ENCODE assay signal across 1 cellular context in the genomic region with DNA sequence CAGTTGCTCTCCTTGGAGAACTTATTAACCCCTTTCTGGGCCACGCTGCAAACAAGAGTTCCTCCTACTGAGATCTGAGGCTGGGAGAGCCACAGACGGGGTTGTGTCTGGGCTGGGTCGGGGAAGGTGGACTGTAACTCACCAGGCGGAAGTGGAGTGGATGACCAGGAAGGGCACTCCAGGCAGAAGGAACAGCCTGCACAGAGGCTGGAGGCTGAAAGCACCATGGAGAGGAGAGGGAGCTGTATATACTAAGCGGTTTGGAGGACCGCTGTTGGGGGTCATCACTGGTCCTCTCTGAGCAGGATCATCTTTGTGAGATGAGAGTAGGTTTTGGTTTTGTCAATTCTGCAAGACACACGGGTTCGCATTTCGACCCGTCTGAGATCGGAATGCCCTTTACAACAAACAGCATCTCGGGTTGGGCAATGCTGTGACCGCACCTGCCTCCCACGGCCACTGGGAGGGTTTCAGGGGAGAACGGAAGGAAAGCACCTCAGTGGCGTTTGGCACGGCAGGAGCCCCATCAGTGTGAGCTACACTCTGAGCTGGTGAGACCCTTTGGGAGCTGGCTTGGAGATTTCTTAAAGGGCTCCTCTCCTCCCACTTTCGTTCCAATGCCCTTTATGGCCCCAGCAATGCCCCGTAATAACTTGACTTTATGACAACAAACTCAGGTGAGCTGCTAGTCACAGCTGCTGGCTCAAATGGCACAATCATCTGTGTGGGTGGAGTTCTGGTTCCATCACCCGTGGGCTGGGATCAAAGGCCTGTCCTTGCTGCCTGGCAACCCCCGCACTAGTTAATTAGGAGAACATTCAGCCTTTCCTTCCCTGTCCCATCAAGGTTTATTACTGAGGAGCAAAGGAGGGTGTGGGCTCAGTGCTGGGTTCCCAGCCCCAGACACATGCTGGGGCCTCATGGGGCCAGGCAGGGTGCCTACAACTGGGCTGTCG.
TF ChIP-seq lines count a peak whose summit lies in the region.

No MANE protein-coding gene starts in this region.

TF ChIP-seq in A549, 52 proteins besides CTCF, POLR2A, EP300 and RAD21:
- TF ChIP-seq NPAS2 (CRISPR knock-in tag; IDR thresholded peaks at IDR 0.05; ENCODE audit: borderline replicate concordance), result no peak
- TF ChIP-seq ZC3H11A (IDR thresholded peaks at IDR 0.05), result no peak
- no peak for TF ChIP-seq MYC (IDR thresholded peaks at IDR 0.05; ENCODE audit: borderline replicate concordance, low read length)
- no peak for TF ChIP-seq CBX8 (IDR thresholded peaks at IDR 0.05)
- TF ChIP-seq FOSL2 (IDR thresholded peaks at IDR 0.05), result no peak
- TF ChIP-seq FOSL2 (CRISPR knock-in tag; IDR thresholded peaks at IDR 0.05), result no peak
- TF ChIP-seq MAFK (IDR thresholded peaks at IDR 0.05; ENCODE audit: partially characterized antibody), result no peak
- no peak for TF ChIP-seq SMC3 (IDR thresholded peaks at IDR 0.05)
- TF ChIP-seq POLR2AphosphoS2 (conservative IDR thresholded peaks at IDR 0.05; ENCODE audit: low read length), result no peak
- TF ChIP-seq CBX2 (IDR thresholded peaks at IDR 0.05; ENCODE audit: borderline replicate concordance, low read depth), result no peak
- no peak for TF ChIP-seq RFX5 (IDR thresholded peaks at IDR 0.05)
- TF ChIP-seq CEBPB (IDR thresholded peaks at IDR 0.05), result no peak
- TF ChIP-seq KDM1A (IDR thresholded peaks at IDR 0.05; ENCODE audit: low read depth), result no peak
- TF ChIP-seq, protein P1, sequence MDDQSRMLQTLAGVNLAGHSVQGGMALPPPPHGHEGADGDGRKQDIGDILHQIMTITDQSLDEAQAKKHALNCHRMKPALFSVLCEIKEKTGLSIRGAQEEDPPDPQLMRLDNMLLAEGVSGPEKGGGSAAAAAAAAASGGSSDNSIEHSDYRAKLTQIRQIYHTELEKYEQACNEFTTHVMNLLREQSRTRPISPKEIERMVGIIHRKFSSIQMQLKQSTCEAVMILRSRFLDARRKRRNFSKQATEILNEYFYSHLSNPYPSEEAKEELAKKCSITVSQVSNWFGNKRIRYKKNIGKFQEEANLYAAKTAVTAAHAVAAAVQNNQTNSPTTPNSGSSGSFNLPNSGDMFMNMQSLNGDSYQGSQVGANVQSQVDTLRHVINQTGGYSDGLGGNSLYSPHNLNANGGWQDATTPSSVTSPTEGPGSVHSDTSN (IDR thresholded peaks at IDR 0.05), result no peak
- TF ChIP-seq NFE2L2 (conservative IDR thresholded peaks at IDR 0.05; ENCODE audit: low read length), result no peak
- no peak for TF ChIP-seq ZSCAN20 (CRISPR knock-in tag; IDR thresholded peaks at IDR 0.05)
